Comparison of ENCODE assay signal across 11 cellular contexts in genomic region chr10:21314234-21314633, GRCh38.
DNase-seq lines count a peak whose midpoint lies in the region; ATAC-seq, FAIRE-seq and TF ChIP-seq lines count a peak whose summit lies in the region.
"Had no signal": no experiment of that assay in that cellular context is flagged by ENCODE, and none has a peak within 500 bp of the region (broad histone marks: within the 10 kb centered on the region; RNA-seq: fewer than 3 reads in every experiment).

No MANE protein-coding gene starts in this region.

- no peak for DNase-seq in HFFc6
- DNase-seq in retina: peak; percentile 71
- no peak for DNase-seq in activated T-cell treated with anti-CD3 and anti-CD28 coated beads, Interleukin-2, amount 50 U/mL, for 72 hours
- DNase-seq: activated CD4-positive, alpha-beta T cell treated with anti-CD3 and anti-CD28 coated beads, Interleukin-2, amount 10 ng/mL, durations not matched to agents 24 days and 14 days; NCI-H2107 had no signal

- H3K9ac ChIP-seq in iPS-18a (ENCODE audit: low read length): peak overlapping the region; percentile 10

- H3K9me3 Mint-ChIP-seq in HFFc6: no peaks in the 10 kb centered on the region
- H3K9me3 Mint-ChIP-seq in activated T-cell treated with anti-CD3 and anti-CD28 coated beads, Interleukin-2, amount 50 U/mL, for 72 hours: no peaks in the 10 kb centered on the region
- H3K9me3 Mint-ChIP-seq: activated T-helper 17 cell treated with anti-CD3 and anti-CD28 coated beads, Interleukin-2, amount 50 U/mL, for 72 hours; T-helper 1 cell treated with Interleukin-12 subunit alpha and Interleukin-12 subunit beta and Interleukin-4 antibody, amounts not matched to agents 30 μg/mL and 1 μg/mL, for 36 hours had no signal

- peaks cover 4% of the 10 kb centered on the region for H3K27me3 Mint-ChIP-seq in HFFc6 (ENCODE audit: insufficient read depth)
- H3K27me3 Mint-ChIP-seq in activated T-cell treated with anti-CD3 and anti-CD28 coated beads, Interleukin-2, amount 50 U/mL, for 72 hours (ENCODE audit: low read depth): no peaks in the 10 kb centered on the region
- H3K27me3 Mint-ChIP-seq: activated CD4-positive, alpha-beta T cell treated with anti-CD3 and anti-CD28 coated beads, Interleukin-2, amount 10 ng/mL, durations not matched to agents 24 days and 14 days had no signal

- H3K9me3 ChIP-seq in iPS-18a (ENCODE audit: control insufficient read depth, low read depth, low read length): no peaks in the 10 kb centered on the region

- H3K36me3 ChIP-seq in iPS-18a (ENCODE audit: control insufficient read depth, low read depth, low read length): no peaks in the 10 kb centered on the region

- peaks cover 46% of the 10 kb centered on the region for H3K4me1 Mint-ChIP-seq in HFFc6 (ENCODE audit: low read depth)
- H3K4me1 Mint-ChIP-seq in activated T-cell treated with anti-CD3 and anti-CD28 coated beads, Interleukin-2, amount 50 U/mL, for 72 hours (ENCODE audit: low read depth): no peaks in the 10 kb centered on the region
- H3K4me1 Mint-ChIP-seq: activated CD4-positive, alpha-beta T cell treated with anti-CD3 and anti-CD28 coated beads, Interleukin-2, amount 10 ng/mL, durations not matched to agents 24 days and 14 days; activated T-helper 17 cell treated with anti-CD3 and anti-CD28 coated beads, Interleukin-2, amount 50 U/mL, for 72 hours had no signal

- H3K27ac ChIP-seq in iPS-18a (ENCODE audit: low read length): peak overlapping the region; percentile 26

- peak; percentile 85 for FAIRE-seq in TTC549 (lab: Jason Lieb, UNC)

- H3K4me3 Mint-ChIP-seq in HFFc6: peak overlapping the region; percentile 13
- no peak overlapping the region for H3K4me3 Mint-ChIP-seq in activated T-cell treated with anti-CD3 and anti-CD28 coated beads, Interleukin-2, amount 50 U/mL, for 72 hours
- H3K4me3 Mint-ChIP-seq: activated CD4-positive, alpha-beta T cell treated with anti-CD3 and anti-CD28 coated beads, Interleukin-2, amount 10 ng/mL, durations not matched to agents 24 days and 14 days; activated T-helper 17 cell treated with anti-CD3 and anti-CD28 coated beads, Interleukin-2, amount 50 U/mL, for 72 hours; T-helper 1 cell treated with Interleukin-12 subunit alpha and Interleukin-12 subunit beta and Interleukin-4 antibody, amounts not matched to agents 30 μg/mL and 1 μg/mL, for 36 hours had no signal

- no peaks in the 10 kb centered on the region for H3K27me3 ChIP-seq in iPS-18a (ENCODE audit: control insufficient read depth, insufficient read depth, low read length)

- H3K4me1 ChIP-seq in iPS-18a (ENCODE audit: control insufficient read depth, low read depth, low read length): peaks cover 41% of the 10 kb centered on the region

- peak overlapping the region; percentile 83 for H3K27ac Mint-ChIP-seq in HFFc6
- no peak overlapping the region for H3K27ac Mint-ChIP-seq in activated T-cell treated with anti-CD3 and anti-CD28 coated beads, Interleukin-2, amount 50 U/mL, for 72 hours
- H3K27ac Mint-ChIP-seq: activated CD4-positive, alpha-beta T cell treated with anti-CD3 and anti-CD28 coated beads, Interleukin-2, amount 10 ng/mL, durations not matched to agents 24 days and 14 days; activated T-helper 17 cell treated with anti-CD3 and anti-CD28 coated beads, Interleukin-2, amount 50 U/mL, for 72 hours; T-helper 1 cell treated with Interleukin-12 subunit alpha and Interleukin-12 subunit beta and Interleukin-4 antibody, amounts not matched to agents 30 μg/mL and 1 μg/mL, for 36 hours had no signal

- no peak for TF ChIP-seq CTCF in HFFc6 (IDR thresholded peaks at IDR 0.05)

- peak overlapping the region; percentile 10 for H3K4me3 ChIP-seq in iPS-18a (ENCODE audit: low read length)

- no peaks in the 10 kb centered on the region for H3K36me3 Mint-ChIP-seq in HFFc6 (ENCODE audit: low read depth)
- H3K36me3 Mint-ChIP-seq in activated T-cell treated with anti-CD3 and anti-CD28 coated beads, Interleukin-2, amount 50 U/mL, for 72 hours (ENCODE audit: insufficient read depth in 2 of 2): no peaks in the 10 kb centered on the region

- ATAC-seq in GM18502 (IDR thresholded peaks at IDR 0.05; ENCODE audit: poor library complexity, unreplicated experiment): no peak
- ATAC-seq in activated T-cell treated with anti-CD3 and anti-CD28 coated beads, Interleukin-2, amount 50 U/mL, for 72 hours (replicated peaks in 1 of 2): no peak
- no peak for ATAC-seq in GM19023 (IDR thresholded peaks at IDR 0.05; ENCODE audit: unreplicated experiment)
- ATAC-seq: activated T-helper 17 cell treated with anti-CD3 and anti-CD28 coated beads, Interleukin-2, amount 50 U/mL, for 72 hours had no signal
